In genomic region chr17:28232966-28233870, GRCh38 we compare ENCODE assay signal across 8 cellular contexts.
A peak's percentile ranks its signal among the peaks of the same experiment; 100 is the strongest.
DNase-seq lines count a peak whose midpoint lies in the region; ATAC-seq and TF ChIP-seq lines count a peak whose summit lies in the region.
"Not testable (repeated sequence)": the region's sequence is repeated elsewhere in the genome, so short reads cannot be mapped to it uniquely, and the experiment has no call there.

No MANE protein-coding gene starts in this region.

- not testable (repeated sequence) for H3K4me1 ChIP-seq in endodermal cell (ENCODE audit: control insufficient read depth, insufficient read depth, low read length); upper lobe of right lung

- H3K4me3 ChIP-seq in endodermal cell (ENCODE audit: low read length) = not testable (repeated sequence)
- H3K4me3 ChIP-seq in upper lobe of right lung = peak overlapping the region; percentile 50

- not testable (repeated sequence) for H3K36me3 ChIP-seq in endodermal cell (ENCODE audit: control insufficient read depth, insufficient read depth, low read length); upper lobe of right lung

- H3K9me3 ChIP-seq in endodermal cell (ENCODE audit: control insufficient read depth, low read length); upper lobe of right lung: not testable (repeated sequence)

- not testable (repeated sequence) for H3K27ac ChIP-seq in endodermal cell (ENCODE audit: low read depth, low read length)
- peak overlapping the region; percentile 84 for H3K27ac ChIP-seq in upper lobe of right lung

- not testable (repeated sequence) for TF ChIP-seq EP300 in Ishikawa (IDR thresholded peaks at IDR 0.05; ENCODE audit: borderline replicate concordance)

- DNase-seq in DMS53 (lab: John Stamatoyannopoulos, UW) (peak; percentile 47), NCI-H526 treated with DMSO at 0.1 percent for 48 hours (lab: John Stamatoyannopoulos, UW) (peak; percentile 52), iris pigment epithelial cell (ENCODE audit: low read depth) (peak; percentile 15), upper lobe of right lung (peak; percentile 43)
- DNase-seq in activated T-cell treated with anti-CD3 and anti-CD28 coated beads, Interleukin-2, amount 50 U/mL, for 24 hours = peak; percentile 24
- DNase-seq in endodermal cell; osteocyte (ENCODE audit: extremely low spot score, unreplicated experiment): not testable (repeated sequence)

- not testable (repeated sequence) for H3K4me3 Mint-ChIP-seq in activated T-cell treated with anti-CD3 and anti-CD28 coated beads, Interleukin-2, amount 50 U/mL, for 24 hours; endodermal cell; osteocyte (ENCODE audit: unreplicated experiment)

- TF ChIP-seq RAD21 in Ishikawa (IDR thresholded peaks at IDR 0.05; ENCODE audit: low read depth) = peak; percentile 58

- not testable (repeated sequence) for H3K4me1 Mint-ChIP-seq in activated T-cell treated with anti-CD3 and anti-CD28 coated beads, Interleukin-2, amount 50 U/mL, for 24 hours (ENCODE audit: low read depth); osteocyte (ENCODE audit: unreplicated experiment)
- peaks cover 28% of the 10 kb centered on the region for H3K4me1 Mint-ChIP-seq in endodermal cell

- not testable (repeated sequence) for H3K27ac Mint-ChIP-seq in activated T-cell treated with anti-CD3 and anti-CD28 coated beads, Interleukin-2, amount 50 U/mL, for 24 hours; endodermal cell; osteocyte (ENCODE audit: unreplicated experiment)

- ATAC-seq in upper lobe of right lung = not testable (repeated sequence)

- not testable (repeated sequence) for H3K9ac ChIP-seq in endodermal cell (ENCODE audit: extremely low read depth, low read length, poor library complexity, severe bottlenecking)

- TF ChIP-seq CTCF in endodermal cell (conservative IDR thresholded peaks at IDR 0.05) (peak; percentile 72), osteocyte (IDR thresholded peaks at IDR 0.05) (peak; percentile 67), upper lobe of right lung (IDR thresholded peaks at IDR 0.05) (peak; percentile 53)

- not testable (repeated sequence) for H3K36me3 Mint-ChIP-seq in activated T-cell treated with anti-CD3 and anti-CD28 coated beads, Interleukin-2, amount 50 U/mL, for 24 hours (ENCODE audit: low read depth); endodermal cell (ENCODE audit: low read depth); osteocyte (ENCODE audit: unreplicated experiment)

- not testable (repeated sequence) for H3K27me3 ChIP-seq in endodermal cell (ENCODE audit: control insufficient read depth, insufficient read depth, low read length, poor library complexity, severe bottlenecking)
- peaks cover 27% of the 10 kb centered on the region for H3K27me3 ChIP-seq in upper lobe of right lung

- WGBS in endodermal cell (ENCODE audit: insufficient coverage in 1 of 2, insufficient read length in 1 of 2), 2 experiments = 71 to 91% methylated on average over 8 to 19 of the region's 21 CpGs

- intact Hi-C loops in upper lobe of right lung (cut with DNase I) = not testable (repeated sequence)

- H3K9me3 Mint-ChIP-seq in activated T-cell treated with anti-CD3 and anti-CD28 coated beads, Interleukin-2, amount 50 U/mL, for 24 hours; endodermal cell; osteocyte (ENCODE audit: unreplicated experiment): not testable (repeated sequence)

- H3K27me3 Mint-ChIP-seq in activated T-cell treated with anti-CD3 and anti-CD28 coated beads, Interleukin-2, amount 50 U/mL, for 24 hours = peaks cover 38% of the 10 kb centered on the region
- not testable (repeated sequence) for H3K27me3 Mint-ChIP-seq in endodermal cell (ENCODE audit: insufficient read depth); osteocyte (ENCODE audit: unreplicated experiment)
